In the genomic region with DNA sequence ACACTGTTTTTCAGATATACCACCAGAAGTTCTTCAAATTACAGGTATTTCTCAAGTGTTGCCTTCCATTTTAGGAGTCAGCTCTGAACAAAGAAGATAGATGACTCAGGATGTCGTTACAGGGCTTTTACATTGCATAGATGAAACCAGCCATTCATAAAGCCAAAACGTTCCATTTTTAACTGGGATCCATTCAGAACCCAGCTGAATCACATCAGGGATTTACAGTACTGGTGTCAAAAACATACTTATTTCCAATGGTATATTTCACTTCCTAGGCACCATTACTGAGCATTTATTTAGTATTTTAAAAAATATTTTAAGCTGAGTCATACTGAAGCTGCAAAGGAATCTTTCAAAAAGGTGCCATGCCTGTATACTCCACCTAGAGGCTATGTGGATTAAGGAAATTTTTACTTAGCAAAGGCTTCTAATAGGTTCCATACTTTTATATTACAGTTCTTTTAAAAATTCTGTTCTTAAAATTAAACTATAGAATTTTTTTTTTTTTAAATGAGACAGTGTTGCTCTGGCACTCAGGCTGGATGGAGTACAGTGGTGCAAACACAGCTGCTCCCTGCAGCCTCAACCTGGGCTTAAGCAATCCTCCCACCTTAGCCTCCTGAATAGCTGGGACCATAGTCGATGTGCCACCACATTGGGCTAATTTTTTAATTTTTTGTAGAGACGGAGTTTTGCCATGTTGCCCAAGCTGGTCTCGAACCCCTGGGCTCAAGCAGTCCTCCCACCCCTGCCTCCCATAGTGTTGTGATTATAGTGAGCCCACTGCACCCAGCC, we compare ENCODE assay signal across 8 cellular contexts.
DNase-seq lines count a peak whose midpoint lies in the region; ATAC-seq and TF ChIP-seq lines count a peak whose summit lies in the region.

No MANE protein-coding gene starts in this region.

- TF ChIP-seq POLR2A in erythroblast (IDR thresholded peaks at IDR 0.05; ENCODE audit: low read length) = peak; percentile 19

- peak overlapping the region; percentile 87 for H3K9ac ChIP-seq in SK-N-MC (ENCODE audit: insufficient read length)

- H3K36me3 ChIP-seq in SK-N-MC (ENCODE audit: insufficient read depth, low read length) = peaks cover 37% of the 10 kb centered on the region

- H3K4me3 ChIP-seq in SK-N-MC = peak overlapping the region; percentile 79
- peak overlapping the region; percentile 94 for H3K4me3 ChIP-seq in skeletal muscle cell (ENCODE audit: low read depth, low read length)

- H3K27ac ChIP-seq in SK-N-MC = peak overlapping the region; percentile 97

- DNase-seq in NCI-H1417 (lab: John Stamatoyannopoulos, UW) (peak in 2 of 3 experiments; percentile 12 to 40), NCI-H1417 treated with DMSO at 0.1 percent for 48 hours (lab: John Stamatoyannopoulos, UW) (no peak), GM20000 (ENCODE audit: low spot score) (peak; percentile 42), KG1 (lab: John Stamatoyannopoulos, UW) (peak; percentile 56), SK-N-MC (ENCODE audit: low read depth, low spot score) (peak; percentile 45), erythroblast (lab: John Stamatoyannopoulos, UW) (peak; percentile 87), skeletal muscle cell (ENCODE audit: low read depth) (no peak)

- TF ChIP-seq CTCF in GM20000 (IDR thresholded peaks at IDR 0.05; ENCODE audit: extremely low read depth, missing control alignments) = no peak

- ATAC-seq in HG02759 (IDR thresholded peaks at IDR 0.05; ENCODE audit: unreplicated experiment) = no peak

- no peaks in the 10 kb centered on the region for H3K9me3 ChIP-seq in SK-N-MC (ENCODE audit: low read depth, low read length)

Comparison
In these comparisons a context has a peak if more than half of its experiments do, and no peak if none do; other contexts are left out.
1. DNase-seq: peak in NCI-H1417 (2 of 3), GM20000 (single experiment), KG1 (single experiment), SK-N-MC (single experiment) and erythroblast (2 of 2); none in NCI-H1417 treated with DMSO at 0.1 percent for 48 hours (single experiment) and skeletal muscle cell (single experiment).